Comparison of ENCODE assay signal across 9 cellular contexts in the genomic region with DNA sequence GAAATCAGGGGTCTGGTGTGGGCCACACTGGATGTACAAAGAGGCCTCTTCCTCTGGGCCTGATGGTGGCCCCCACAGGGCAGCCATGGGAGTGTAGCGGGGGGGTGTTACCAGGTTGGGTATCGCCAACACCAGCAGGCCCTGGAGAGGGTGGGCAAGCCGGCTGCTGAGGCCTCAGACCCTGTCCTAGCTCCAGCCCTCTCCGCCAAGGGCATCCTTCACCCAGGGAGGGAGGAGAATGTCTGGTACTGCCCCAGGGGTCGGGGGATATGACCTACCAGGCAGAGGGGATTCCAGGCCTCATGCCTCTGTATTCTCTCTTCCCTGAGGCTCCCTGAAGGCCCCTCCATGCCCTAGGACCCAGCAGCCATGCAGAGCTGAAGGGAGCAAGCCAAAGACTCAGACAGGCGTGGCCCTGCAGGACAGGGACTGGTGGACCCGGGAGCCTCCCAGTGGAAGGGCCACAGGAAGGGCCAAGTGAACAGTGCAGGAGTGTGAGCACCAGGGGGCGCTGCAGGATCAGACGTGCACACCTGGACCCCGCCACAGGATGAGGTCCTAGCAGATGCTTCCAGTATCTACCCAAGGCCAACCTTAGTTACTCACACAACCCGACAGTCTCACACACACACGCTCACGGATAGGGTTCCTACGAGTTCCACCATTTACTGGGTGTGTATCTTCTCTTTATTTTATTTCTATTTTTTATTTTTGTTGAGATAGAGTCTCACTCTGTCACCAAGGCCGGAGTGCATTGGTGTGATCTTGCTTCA. TPM values are rescaled to one million over a fixed set of nuclear protein-coding genes. Genes with fewer than 3 reads are reported as not detected.
A peak's percentile ranks its signal among the peaks of the same experiment; 100 is the strongest.
DNase-seq lines count a peak whose midpoint lies in the region; ATAC-seq lines count a peak whose summit lies in the region.
"Had no signal": no experiment of that assay in that cellular context is flagged by ENCODE, and none has a peak within 500 bp of the region (broad histone marks: within the 10 kb centered on the region; RNA-seq: fewer than 3 reads in every experiment).

No MANE protein-coding gene starts in this region.

- DNase-seq in DMS 273 treated with DMSO at 0.1 percent for 48 hours (lab: John Stamatoyannopoulos, UW) (peak; percentile 78), HCEC 1CT (peak; percentile 77), NCI-H146 treated with DMSO at 0.1 percent for 48 hours (lab: John Stamatoyannopoulos, UW; ENCODE audit: unreplicated experiment) (peak; percentile 61), adipocyte (ENCODE audit: low read depth) (peak; percentile 92), left cardiac atrium (peak; percentile 91), retina (peak; percentile 88)

- no peak overlapping the region for H3K4me3 Mint-ChIP-seq in T-helper 1 cell treated with Interleukin-12 subunit alpha and Interleukin-12 subunit beta and Interleukin-4 antibody, amounts not matched to agents 30 μg/mL and 1 μg/mL, for 36 hours
- H3K4me3 Mint-ChIP-seq: dendritic cell treated with granulocyte-macrophage colony-stimulating factor and Interleukin-4, amounts not matched to agents 40 ng/mL and 50 ng/mL, for 4 days had no signal

- H3K4me3 ChIP-seq in adipocyte (ENCODE audit: low read length) = no peak overlapping the region

- H3K9me3 ChIP-seq in adipocyte (ENCODE audit: control insufficient read depth, low read length) = no peaks in the 10 kb centered on the region

- H3K4me1 ChIP-seq in adipocyte (ENCODE audit: control insufficient read depth, insufficient read depth, low read length) = peaks cover 6% of the 10 kb centered on the region

- intact Hi-C loops in left cardiac atrium (cut with DNase I) = loop anchor here (1.0 to 10.0 kb wide), 3 partner anchors 178 to 207 kb away; a partner anchor contains a TSS

- H3K4me1 Mint-ChIP-seq in T-helper 1 cell treated with Interleukin-12 subunit alpha and Interleukin-12 subunit beta and Interleukin-4 antibody, amounts not matched to agents 30 μg/mL and 1 μg/mL, for 36 hours (ENCODE audit: low read depth) = peaks cover 46% of the 10 kb centered on the region

- peak overlapping the region; percentile 85 for H3K27ac Mint-ChIP-seq in T-helper 1 cell treated with Interleukin-12 subunit alpha and Interleukin-12 subunit beta and Interleukin-4 antibody, amounts not matched to agents 30 μg/mL and 1 μg/mL, for 36 hours

- no peaks in the 10 kb centered on the region for H3K36me3 ChIP-seq in adipocyte (ENCODE audit: control insufficient read depth, insufficient read depth, low read length, severe bottlenecking)

- no peaks in the 10 kb centered on the region for H3K27me3 ChIP-seq in adipocyte (replicated peaks; ENCODE audit: control insufficient read depth, insufficient read depth, low read length)

- H3K9ac ChIP-seq in adipocyte (ENCODE audit: low read length) = no peak overlapping the region

- ATAC-seq in left cardiac atrium (peak; percentile 96 to 98), GM18502 (IDR thresholded peaks at IDR 0.05; ENCODE audit: poor library complexity, unreplicated experiment) (no peak)

- peaks cover 4% of the 10 kb centered on the region for H3K36me3 Mint-ChIP-seq in T-helper 1 cell treated with Interleukin-12 subunit alpha and Interleukin-12 subunit beta and Interleukin-4 antibody, amounts not matched to agents 30 μg/mL and 1 μg/mL, for 36 hours (ENCODE audit: low read depth)

- H3K27me3 Mint-ChIP-seq in T-helper 1 cell treated with Interleukin-12 subunit alpha and Interleukin-12 subunit beta and Interleukin-4 antibody, amounts not matched to agents 30 μg/mL and 1 μg/mL, for 36 hours (ENCODE audit: low read depth) = no peaks in the 10 kb centered on the region

- no peaks in the 10 kb centered on the region for H3K9me3 Mint-ChIP-seq in T-helper 1 cell treated with Interleukin-12 subunit alpha and Interleukin-12 subunit beta and Interleukin-4 antibody, amounts not matched to agents 30 μg/mL and 1 μg/mL, for 36 hours
- H3K9me3 Mint-ChIP-seq: dendritic cell treated with granulocyte-macrophage colony-stimulating factor and Interleukin-4, amounts not matched to agents 40 ng/mL and 50 ng/mL, for 4 days had no signal

RNA-seq across cellular contexts. Expression of a gene that starts 10.9 kb away (rescaled TPM):
- 1 to 10 TPM; 5.2 to 8.5 TPM for total RNA-seq in left cardiac atrium

RNA-seq across cellular contexts. Expression of a gene that starts 16.5 kb away (rescaled TPM):
- total RNA-seq in left cardiac atrium = 1 to 10 TPM in 1 of 2 donors, under 1 TPM in 1; 0.63 to 1.4 TPM

RNA-seq across cellular contexts. Expression of a gene that starts 42.2 kb away (rescaled TPM):
- total RNA-seq in left cardiac atrium = 10 to 100 TPM; 27.6 to 48.0 TPM

RNA-seq across cellular contexts. Expression of a gene that starts 43.3 kb away (rescaled TPM):
- total RNA-seq in left cardiac atrium = 100 to 1,000 TPM in 1 of 2 donors, 10 to 100 TPM in 1; 92.7 to 120 TPM

RNA-seq across cellular contexts. Expression of a gene that starts 51.4 kb away (rescaled TPM):
- 10 to 100 TPM; 29.2 to 34.6 TPM for total RNA-seq in left cardiac atrium
